ENCODE assay signal across 23 cellular contexts in genomic region chr2:184523732-184524131, GRCh38.
"Had no signal": no experiment of that assay in that cellular context is flagged by ENCODE, and none has a peak within 500 bp of the region (broad histone marks: within the 10 kb centered on the region; RNA-seq: fewer than 3 reads in every experiment).

No MANE protein-coding gene starts in this region.

- H3K36me3 ChIP-seq: colonic mucosa, esophagus muscularis mucosa, gastroesophageal sphincter, heart left ventricle, left lung, lower lobe of right lung, neutrophil, prostate gland, right atrium auricular region, sigmoid colon, thoracic aorta, tibial nerve, vagina had no signal

- H3K9me3 ChIP-seq: colonic mucosa, neutrophil, prostate gland had no signal

- H3K27me3 ChIP-seq: colonic mucosa, esophagus muscularis mucosa, foreskin keratinocyte, gastroesophageal sphincter, heart left ventricle, hepatocyte, left lung, neutrophil, right atrium auricular region, sigmoid colon, tibial nerve, vagina had no signal

- H3K4me1 ChIP-seq: colonic mucosa, esophagus muscularis mucosa, foreskin keratinocyte, gastroesophageal sphincter, heart left ventricle, left lung, lower lobe of right lung, parathyroid adenoma, prostate gland, right atrium auricular region, sigmoid colon, tibial nerve, vagina had no signal

- DNase-seq: colonic mucosa; effector CD8-positive, alpha-beta T cell; endodermal cell; foreskin keratinocyte; heart left ventricle; left cardiac atrium; lower lobe of right lung; natural killer cell; sigmoid colon; stimulated activated CD4-positive, alpha-beta T cell treated with anti-CD3 and anti-CD28 coated beads, Interleukin-2, amount 100 ng/mL, for 24 hours; stimulated activated CD4-positive, alpha-beta T cell treated with anti-CD3 and anti-CD28 coated beads, Interleukin-4, amount 100 ng/mL, for 4 hours; stimulated activated naive B cell treated with anti-CD40 and anti-IgM and Interleukin-4, amounts not matched to agents 10 μg/mL and 1 μg/mL and 100 μg/mL, for 72 hours had no signal

- ATAC-seq: foreskin keratinocyte, gastroesophageal sphincter, heart left ventricle, left cardiac atrium, left lung, lower lobe of right lung, natural killer cell had no signal

- H3K4me3 ChIP-seq: colonic mucosa, esophagus muscularis mucosa, gastroesophageal sphincter, heart left ventricle, hepatocyte, left lung, lower lobe of right lung, prostate gland, right atrium auricular region, sigmoid colon, thoracic aorta, tibial nerve, vagina had no signal

- H3K27ac ChIP-seq: colonic mucosa, esophagus muscularis mucosa, foreskin keratinocyte, gastroesophageal sphincter, heart left ventricle, hepatocyte, left lung, lower lobe of right lung, neutrophil, parathyroid adenoma, prostate gland, right atrium auricular region, sigmoid colon, thoracic aorta, tibial nerve, vagina had no signal
